ENCODE assay signal across 1 cellular context in genomic region chr7:20233362-20233761, GRCh38.
TF ChIP-seq lines count a peak whose summit lies in the region.

No MANE protein-coding gene starts in this region.

TF ChIP-seq in GM12878, 131 proteins besides CTCF, POLR2A, EP300 and RAD21 (continued from another document):
- TF ChIP-seq NKRF (conservative IDR thresholded peaks at IDR 0.05) (no peak), RFX5 (IDR thresholded peaks at IDR 0.05; ENCODE audit: low read depth, low read length) (no peak), MLLT1 (IDR thresholded peaks at IDR 0.05) (0 out of 2 replicates have a peak, but pooled peaks have one; percentile 29), ZNF687 (IDR thresholded peaks at IDR 0.05) (peak; percentile 82), ZZZ3 (IDR thresholded peaks at IDR 0.05; ENCODE audit: control insufficient read depth, insufficient read length, low read depth) (no peak), ZNF207 (IDR thresholded peaks at IDR 0.05; ENCODE audit: borderline replicate concordance) (no peak)
